Comparison of ENCODE assay signal across 12 cellular contexts in the genomic region with DNA sequence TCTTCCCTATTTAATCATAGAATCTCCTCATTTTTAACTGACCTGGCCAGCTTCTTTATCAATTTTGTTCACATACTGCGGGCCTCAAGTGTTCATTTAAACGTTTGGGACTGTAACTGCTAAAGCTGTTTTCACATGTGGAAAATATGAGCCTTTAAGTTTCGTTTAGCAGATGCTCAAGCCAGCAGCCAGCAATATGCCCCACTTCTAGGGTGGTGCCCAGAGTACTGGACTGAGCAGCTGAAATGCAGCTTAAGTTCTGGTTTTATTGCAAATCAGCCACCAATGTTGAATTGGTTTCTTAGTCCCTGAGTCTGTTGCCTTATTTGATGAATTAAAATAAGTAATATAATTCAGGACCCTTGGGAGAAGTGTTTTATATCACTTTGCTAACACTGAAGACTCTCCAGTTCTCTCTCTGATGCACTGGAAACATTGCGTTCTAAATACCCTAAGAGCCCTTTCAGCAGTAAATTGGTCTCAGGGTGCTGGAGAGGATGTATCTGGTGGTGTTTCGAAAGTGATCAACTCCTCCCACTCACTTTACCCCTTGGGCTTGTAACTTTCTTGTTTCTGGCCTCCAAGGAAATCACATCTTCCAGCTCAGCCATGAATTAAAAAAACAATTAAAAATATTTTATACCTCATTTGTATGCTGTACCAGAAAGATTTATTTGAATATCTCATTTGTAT.
DNase-seq lines count a peak whose midpoint lies in the region; ATAC-seq and TF ChIP-seq lines count a peak whose summit lies in the region.
"Had no signal": no experiment of that assay in that cellular context is flagged by ENCODE, and none has a peak within 500 bp of the region (broad histone marks: within the 10 kb centered on the region; RNA-seq: fewer than 3 reads in every experiment).

No MANE protein-coding gene starts in this region.

- no peak for TF ChIP-seq CTCF in lower leg skin (IDR thresholded peaks at IDR 0.05)

- no peak for TF ChIP-seq POLR2A in lower leg skin (IDR thresholded peaks at IDR 0.05)

- DNase-seq in putamen (ENCODE audit: low spot score) (no peak), NCI-H187 treated with DMSO at 0.1 percent for 48 hours (lab: John Stamatoyannopoulos, UW) (no peak), T-helper 1 cell (no peak), lower leg skin (ENCODE audit: low spot score in 2 of 2) (no peak)
- DNase-seq: activated CD4-positive, alpha-beta T cell treated with anti-CD3 and anti-CD28 coated beads, Interleukin-2, amount 50 U/mL, for 48 hours; activated naive CD4-positive, alpha-beta T cell had no signal

- ATAC-seq in GM18499 (IDR thresholded peaks at IDR 0.05; ENCODE audit: insufficient read depth, unreplicated experiment) (peak; percentile 71), GM19395 (IDR thresholded peaks at IDR 0.05; ENCODE audit: unreplicated experiment) (peak; percentile 94), HG02763 (IDR thresholded peaks at IDR 0.05; ENCODE audit: unreplicated experiment) (peak; percentile 90), HG03558 (IDR thresholded peaks at IDR 0.05; ENCODE audit: extremely low read depth, unreplicated experiment) (peak; percentile 49)

- H3K4me3 ChIP-seq in lower leg skin (ENCODE audit: low read depth, poor library complexity, severe bottlenecking), result no peak overlapping the region
- H3K4me3 ChIP-seq: hepatocyte, lung had no signal

- intact Hi-C loops in lower leg skin (cut with DNase I; ENCODE audit: low total_unique reads), result no loop called here

- 69 to 74% methylated on average over 5 of the region's 5 CpGs for WGBS in lower leg skin, 2 donors
